Comparison of ENCODE assay signal across 1 cellular context in the genomic region with DNA sequence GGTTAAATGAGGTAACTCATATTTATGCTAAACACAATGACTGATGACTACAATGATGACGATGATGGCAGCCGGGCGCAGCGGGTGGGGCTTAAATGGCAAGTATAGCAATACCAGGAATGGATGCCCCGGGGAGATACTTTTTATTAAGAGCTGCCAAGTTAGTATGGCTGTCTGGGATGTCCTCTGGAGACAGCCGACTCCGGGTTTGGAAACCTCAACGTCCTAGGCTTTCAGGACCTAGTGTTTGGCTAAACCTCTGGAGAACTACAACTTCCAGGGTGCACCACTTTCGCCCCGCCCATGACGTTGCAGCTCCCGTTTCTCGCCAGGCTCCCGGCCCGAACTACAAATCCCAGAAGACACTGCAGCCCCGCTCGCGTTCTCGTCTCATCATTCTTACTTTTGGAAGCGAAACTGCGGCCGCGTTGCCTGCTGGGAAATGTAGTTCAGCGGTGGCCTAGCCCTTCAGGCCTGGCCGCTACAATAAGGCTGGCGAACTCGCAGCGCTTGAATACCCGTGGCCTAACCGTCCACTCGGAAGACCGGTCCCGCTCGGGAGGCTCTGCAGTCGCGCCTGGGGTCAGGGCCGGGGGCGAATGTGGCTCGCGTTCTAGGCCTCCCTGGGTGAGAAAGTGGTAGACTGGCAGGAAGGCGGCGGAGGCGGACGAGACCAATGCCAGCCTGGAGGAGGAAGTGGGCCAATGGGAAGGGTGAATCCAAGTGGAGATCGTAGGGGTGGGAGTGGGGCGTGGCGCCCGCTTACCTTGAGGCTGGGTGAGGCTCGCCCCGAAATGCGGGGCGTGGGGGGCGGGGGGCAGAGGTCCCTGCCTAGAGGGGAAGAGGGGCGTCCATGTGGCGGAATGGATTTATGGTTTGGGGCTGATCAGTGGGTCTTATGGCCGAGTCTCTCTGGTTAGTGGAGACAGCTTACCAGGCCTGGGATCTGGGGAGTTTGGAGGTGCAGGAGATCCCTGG.
TF ChIP-seq lines count a peak whose summit lies in the region.

A gene (plus strand): TSS at position 463 of the 978 bp plus-strand sequence. CDS start 2,221 bp downstream, outside the sequence.

TF ChIP-seq in HepG2, 621 proteins besides CTCF, POLR2A, EP300 and RAD21 (continued from another document and continues in another):
- TF ChIP-seq, protein P1, sequence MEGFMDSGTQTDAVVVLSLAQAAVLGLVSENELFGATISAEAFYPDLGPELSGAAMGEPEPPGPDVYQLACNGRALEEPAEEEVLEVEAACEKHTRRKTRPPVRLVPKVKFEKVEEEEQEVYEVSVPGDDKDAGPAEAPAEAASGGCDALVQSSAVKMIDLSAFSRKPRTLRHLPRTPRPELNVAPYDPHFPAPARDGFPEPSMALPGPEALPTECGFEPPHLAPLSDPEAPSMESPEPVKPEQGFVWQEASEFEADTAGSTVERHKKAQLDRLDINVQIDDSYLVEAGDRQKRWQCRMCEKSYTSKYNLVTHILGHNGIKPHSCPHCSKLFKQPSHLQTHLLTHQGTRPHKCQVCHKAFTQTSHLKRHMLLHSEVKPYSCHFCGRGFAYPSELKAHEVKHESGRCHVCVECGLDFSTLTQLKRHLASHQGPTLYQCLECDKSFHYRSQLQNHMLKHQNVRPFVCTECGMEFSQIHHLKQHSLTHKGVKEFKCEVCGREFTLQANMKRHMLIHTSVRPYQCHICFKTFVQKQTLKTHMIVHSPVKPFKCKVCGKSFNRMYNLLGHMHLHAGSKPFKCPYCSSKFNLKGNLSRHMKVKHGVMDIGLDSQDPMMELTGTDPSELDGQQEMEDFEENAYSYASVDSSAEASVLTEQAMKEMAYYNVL (CRISPR knock-in tag; IDR thresholded peaks at IDR 0.05; ENCODE audit: borderline replicate concordance) = peak; percentile 75
- TF ChIP-seq KDM2A (CRISPR knock-in tag; IDR thresholded peaks at IDR 0.05; ENCODE audit: borderline replicate concordance, low read depth) = peak; percentile 94
- 0 out of 2 replicates have a peak, but pooled peaks have one; percentile 29 for TF ChIP-seq EHMT2 (IDR thresholded peaks at IDR 0.05; ENCODE audit: borderline replicate concordance, low read depth, low read length)
- TF ChIP-seq SRSF1 (optimal IDR thresholded peaks at IDR 0.05; ENCODE audit: low read depth, low read length) = no peak
- no peak for TF ChIP-seq HDAC6 (IDR thresholded peaks at IDR 0.05; ENCODE audit: low read depth, low read length)
- no peak for TF ChIP-seq ZNF10 (CRISPR knock-in tag; IDR thresholded peaks at IDR 0.05; ENCODE audit: borderline replicate concordance, low read depth)
- TF ChIP-seq ZBTB42 (CRISPR knock-in tag; IDR thresholded peaks at IDR 0.05) = 0 out of 2 replicates have a peak, but pooled peaks have one; percentile 86
- TF ChIP-seq ZSCAN21 (CRISPR knock-in tag; IDR thresholded peaks at IDR 0.05; ENCODE audit: borderline replicate concordance) = 0 out of 2 replicates have a peak, but pooled peaks have one; percentile 34
- no peak for TF ChIP-seq ZNF431 (CRISPR knock-in tag; IDR thresholded peaks at IDR 0.05; ENCODE audit: borderline replicate concordance, low read depth)
- TF ChIP-seq, protein P2, sequence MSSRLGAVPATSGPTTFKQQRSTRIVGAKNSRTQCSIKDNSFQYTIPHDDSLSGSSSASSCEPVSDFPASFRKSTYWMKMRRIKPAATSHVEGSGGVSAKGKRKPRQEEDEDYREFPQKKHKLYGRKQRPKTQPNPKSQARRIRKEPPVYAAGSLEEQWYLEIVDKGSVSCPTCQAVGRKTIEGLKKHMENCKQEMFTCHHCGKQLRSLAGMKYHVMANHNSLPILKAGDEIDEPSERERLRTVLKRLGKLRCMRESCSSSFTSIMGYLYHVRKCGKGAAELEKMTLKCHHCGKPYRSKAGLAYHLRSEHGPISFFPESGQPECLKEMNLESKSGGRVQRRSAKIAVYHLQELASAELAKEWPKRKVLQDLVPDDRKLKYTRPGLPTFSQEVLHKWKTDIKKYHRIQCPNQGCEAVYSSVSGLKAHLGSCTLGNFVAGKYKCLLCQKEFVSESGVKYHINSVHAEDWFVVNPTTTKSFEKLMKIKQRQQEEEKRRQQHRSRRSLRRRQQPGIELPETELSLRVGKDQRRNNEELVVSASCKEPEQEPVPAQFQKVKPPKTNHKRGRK (CRISPR knock-in tag; IDR thresholded peaks at IDR 0.05) = no peak
- peak; percentile 97; the same call in 1 of the 2 replicates for TF ChIP-seq ZNF224 (CRISPR knock-in tag; IDR thresholded peaks at IDR 0.05)
- no peak for TF ChIP-seq NFE2L2 (IDR thresholded peaks at IDR 0.05; ENCODE audit: low read length)
- no peak for TF ChIP-seq FLYWCH1 (CRISPR knock-in tag; IDR thresholded peaks at IDR 0.05)
- 0 out of 2 replicates have a peak, but pooled peaks have one; percentile 45 for TF ChIP-seq NPAS2 (CRISPR knock-in tag; IDR thresholded peaks at IDR 0.05; ENCODE audit: borderline replicate concordance)
- TF ChIP-seq GLI4 (CRISPR knock-in tag; IDR thresholded peaks at IDR 0.05; ENCODE audit: borderline replicate concordance) = 0 out of 2 replicates have a peak, but pooled peaks have one; percentile 36
- TF ChIP-seq, protein P3, sequence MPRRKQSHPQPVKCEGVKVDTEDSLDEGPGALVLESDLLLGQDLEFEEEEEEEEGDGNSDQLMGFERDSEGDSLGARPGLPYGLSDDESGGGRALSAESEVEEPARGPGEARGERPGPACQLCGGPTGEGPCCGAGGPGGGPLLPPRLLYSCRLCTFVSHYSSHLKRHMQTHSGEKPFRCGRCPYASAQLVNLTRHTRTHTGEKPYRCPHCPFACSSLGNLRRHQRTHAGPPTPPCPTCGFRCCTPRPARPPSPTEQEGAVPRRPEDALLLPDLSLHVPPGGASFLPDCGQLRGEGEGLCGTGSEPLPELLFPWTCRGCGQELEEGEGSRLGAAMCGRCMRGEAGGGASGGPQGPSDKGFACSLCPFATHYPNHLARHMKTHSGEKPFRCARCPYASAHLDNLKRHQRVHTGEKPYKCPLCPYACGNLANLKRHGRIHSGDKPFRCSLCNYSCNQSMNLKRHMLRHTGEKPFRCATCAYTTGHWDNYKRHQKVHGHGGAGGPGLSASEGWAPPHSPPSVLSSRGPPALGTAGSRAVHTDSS (CRISPR knock-in tag; conservative IDR thresholded peaks at IDR 0.05) = 0 out of 2 replicates have a peak, but pooled peaks have one; percentile 27
- TF ChIP-seq, protein P4, sequence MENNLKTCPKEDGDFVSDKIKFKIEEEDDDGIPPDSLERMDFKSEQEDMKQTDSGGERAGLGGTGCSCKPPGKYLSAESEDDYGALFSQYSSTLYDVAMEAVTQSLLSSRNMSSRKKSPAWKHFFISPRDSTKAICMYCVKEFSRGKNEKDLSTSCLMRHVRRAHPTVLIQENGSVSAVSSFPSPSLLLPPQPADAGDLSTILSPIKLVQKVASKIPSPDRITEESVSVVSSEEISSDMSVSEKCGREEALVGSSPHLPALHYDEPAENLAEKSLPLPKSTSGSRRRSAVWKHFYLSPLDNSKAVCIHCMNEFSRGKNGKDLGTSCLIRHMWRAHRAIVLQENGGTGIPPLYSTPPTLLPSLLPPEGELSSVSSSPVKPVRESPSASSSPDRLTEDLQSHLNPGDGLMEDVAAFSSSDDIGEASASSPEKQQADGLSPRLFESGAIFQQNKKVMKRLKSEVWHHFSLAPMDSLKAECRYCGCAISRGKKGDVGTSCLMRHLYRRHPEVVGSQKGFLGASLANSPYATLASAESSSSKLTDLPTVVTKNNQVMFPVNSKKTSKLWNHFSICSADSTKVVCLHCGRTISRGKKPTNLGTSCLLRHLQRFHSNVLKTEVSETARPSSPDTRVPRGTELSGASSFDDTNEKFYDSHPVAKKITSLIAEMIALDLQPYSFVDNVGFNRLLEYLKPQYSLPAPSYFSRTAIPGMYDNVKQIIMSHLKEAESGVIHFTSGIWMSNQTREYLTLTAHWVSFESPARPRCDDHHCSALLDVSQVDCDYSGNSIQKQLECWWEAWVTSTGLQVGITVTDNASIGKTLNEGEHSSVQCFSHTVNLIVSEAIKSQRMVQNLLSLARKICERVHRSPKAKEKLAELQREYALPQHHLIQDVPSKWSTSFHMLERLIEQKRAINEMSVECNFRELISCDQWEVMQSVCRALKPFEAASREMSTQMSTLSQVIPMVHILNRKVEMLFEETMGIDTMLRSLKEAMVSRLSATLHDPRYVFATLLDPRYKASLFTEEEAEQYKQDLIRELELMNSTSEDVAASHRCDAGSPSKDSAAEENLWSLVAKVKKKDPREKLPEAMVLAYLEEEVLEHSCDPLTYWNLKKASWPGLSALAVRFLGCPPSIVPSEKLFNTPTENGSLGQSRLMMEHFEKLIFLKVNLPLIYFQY (CRISPR knock-in tag; IDR thresholded peaks at IDR 0.05; ENCODE audit: borderline replicate concordance) = no peak; the same call in 1 of the 2 replicates
- TF ChIP-seq, protein P5, sequence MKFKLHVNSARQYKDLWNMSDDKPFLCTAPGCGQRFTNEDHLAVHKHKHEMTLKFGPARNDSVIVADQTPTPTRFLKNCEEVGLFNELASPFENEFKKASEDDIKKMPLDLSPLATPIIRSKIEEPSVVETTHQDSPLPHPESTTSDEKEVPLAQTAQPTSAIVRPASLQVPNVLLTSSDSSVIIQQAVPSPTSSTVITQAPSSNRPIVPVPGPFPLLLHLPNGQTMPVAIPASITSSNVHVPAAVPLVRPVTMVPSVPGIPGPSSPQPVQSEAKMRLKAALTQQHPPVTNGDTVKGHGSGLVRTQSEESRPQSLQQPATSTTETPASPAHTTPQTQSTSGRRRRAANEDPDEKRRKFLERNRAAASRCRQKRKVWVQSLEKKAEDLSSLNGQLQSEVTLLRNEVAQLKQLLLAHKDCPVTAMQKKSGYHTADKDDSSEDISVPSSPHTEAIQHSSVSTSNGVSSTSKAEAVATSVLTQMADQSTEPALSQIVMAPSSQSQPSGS (CRISPR knock-in tag; IDR thresholded peaks at IDR 0.05) = peak; percentile 87; the same call in 1 of the 2 replicates
- TF ChIP-seq POGZ (CRISPR knock-in tag; IDR thresholded peaks at IDR 0.05) = peak; percentile 94
- peak; percentile 43; the same call in 1 of the 2 replicates for TF ChIP-seq SP5 (CRISPR knock-in tag; IDR thresholded peaks at IDR 0.05; ENCODE audit: borderline replicate concordance, low read depth)
- TF ChIP-seq, protein P6, sequence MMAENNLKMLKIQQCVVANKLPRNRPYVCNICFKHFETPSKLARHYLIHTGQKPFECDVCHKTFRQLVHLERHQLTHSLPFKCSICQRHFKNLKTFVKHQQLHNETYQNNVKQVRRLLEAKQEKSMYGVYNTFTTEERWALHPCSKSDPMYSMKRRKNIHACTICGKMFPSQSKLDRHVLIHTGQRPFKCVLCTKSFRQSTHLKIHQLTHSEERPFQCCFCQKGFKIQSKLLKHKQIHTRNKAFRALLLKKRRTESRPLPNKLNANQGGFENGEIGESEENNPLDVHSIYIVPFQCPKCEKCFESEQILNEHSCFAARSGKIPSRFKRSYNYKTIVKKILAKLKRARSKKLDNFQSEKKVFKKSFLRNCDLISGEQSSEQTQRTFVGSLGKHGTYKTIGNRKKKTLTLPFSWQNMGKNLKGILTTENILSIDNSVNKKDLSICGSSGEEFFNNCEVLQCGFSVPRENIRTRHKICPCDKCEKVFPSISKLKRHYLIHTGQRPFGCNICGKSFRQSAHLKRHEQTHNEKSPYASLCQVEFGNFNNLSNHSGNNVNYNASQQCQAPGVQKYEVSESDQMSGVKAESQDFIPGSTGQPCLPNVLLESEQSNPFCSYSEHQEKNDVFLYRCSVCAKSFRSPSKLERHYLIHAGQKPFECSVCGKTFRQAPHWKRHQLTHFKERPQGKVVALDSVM (CRISPR knock-in tag; IDR thresholded peaks at IDR 0.05) = peak; percentile 52; the same call in 1 of the 2 replicates
- TF ChIP-seq, protein P7, sequence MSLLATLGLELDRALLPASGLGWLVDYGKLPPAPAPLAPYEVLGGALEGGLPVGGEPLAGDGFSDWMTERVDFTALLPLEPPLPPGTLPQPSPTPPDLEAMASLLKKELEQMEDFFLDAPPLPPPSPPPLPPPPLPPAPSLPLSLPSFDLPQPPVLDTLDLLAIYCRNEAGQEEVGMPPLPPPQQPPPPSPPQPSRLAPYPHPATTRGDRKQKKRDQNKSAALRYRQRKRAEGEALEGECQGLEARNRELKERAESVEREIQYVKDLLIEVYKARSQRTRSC (CRISPR knock-in tag; IDR thresholded peaks at IDR 0.05; ENCODE audit: low read depth) = 0 out of 2 replicates have a peak, but pooled peaks have one; percentile 41
- TF ChIP-seq, protein P8, sequence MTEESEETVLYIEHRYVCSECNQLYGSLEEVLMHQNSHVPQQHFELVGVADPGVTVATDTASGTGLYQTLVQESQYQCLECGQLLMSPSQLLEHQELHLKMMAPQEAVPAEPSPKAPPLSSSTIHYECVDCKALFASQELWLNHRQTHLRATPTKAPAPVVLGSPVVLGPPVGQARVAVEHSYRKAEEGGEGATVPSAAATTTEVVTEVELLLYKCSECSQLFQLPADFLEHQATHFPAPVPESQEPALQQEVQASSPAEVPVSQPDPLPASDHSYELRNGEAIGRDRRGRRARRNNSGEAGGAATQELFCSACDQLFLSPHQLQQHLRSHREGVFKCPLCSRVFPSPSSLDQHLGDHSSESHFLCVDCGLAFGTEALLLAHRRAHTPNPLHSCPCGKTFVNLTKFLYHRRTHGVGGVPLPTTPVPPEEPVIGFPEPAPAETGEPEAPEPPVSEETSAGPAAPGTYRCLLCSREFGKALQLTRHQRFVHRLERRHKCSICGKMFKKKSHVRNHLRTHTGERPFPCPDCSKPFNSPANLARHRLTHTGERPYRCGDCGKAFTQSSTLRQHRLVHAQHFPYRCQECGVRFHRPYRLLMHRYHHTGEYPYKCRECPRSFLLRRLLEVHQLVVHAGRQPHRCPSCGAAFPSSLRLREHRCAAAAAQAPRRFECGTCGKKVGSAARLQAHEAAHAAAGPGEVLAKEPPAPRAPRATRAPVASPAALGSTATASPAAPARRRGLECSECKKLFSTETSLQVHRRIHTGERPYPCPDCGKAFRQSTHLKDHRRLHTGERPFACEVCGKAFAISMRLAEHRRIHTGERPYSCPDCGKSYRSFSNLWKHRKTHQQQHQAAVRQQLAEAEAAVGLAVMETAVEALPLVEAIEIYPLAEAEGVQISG (CRISPR knock-in tag; IDR thresholded peaks at IDR 0.05) = peak; percentile 96
- TF ChIP-seq WIZ (CRISPR knock-in tag; IDR thresholded peaks at IDR 0.05) = peak; percentile 94; the same call in 1 of the 2 replicates
- TF ChIP-seq SMARCE1 (IDR thresholded peaks at IDR 0.05; ENCODE audit: borderline replicate concordance) = no peak
